Comparison of ENCODE assay signal across 19 cellular contexts in genomic region chr10:43272030-43272429, GRCh38. TPM values are rescaled to one million over a fixed set of nuclear protein-coding genes. Genes with fewer than 3 reads are reported as not detected.
A peak's percentile ranks its signal among the peaks of the same experiment; 100 is the strongest.
DNase-seq lines count a peak whose midpoint lies in the region; ATAC-seq and TF ChIP-seq lines count a peak whose summit lies in the region.
"Had no signal": no experiment of that assay in that cellular context is flagged by ENCODE, and none has a peak within 500 bp of the region (broad histone marks: within the 10 kb centered on the region; RNA-seq: fewer than 3 reads in every experiment).

No MANE protein-coding gene starts in this region.

- peaks cover 89% of the 10 kb centered on the region for H3K27me3 Mint-ChIP-seq in T-helper 1 cell treated with Interleukin-12 subunit alpha and Interleukin-12 subunit beta and Interleukin-4 antibody, amounts not matched to agents 30 μg/mL and 1 μg/mL, for 36 hours (ENCODE audit: low read depth)
- H3K27me3 Mint-ChIP-seq in type B pancreatic cell: peaks cover 91% of the 10 kb centered on the region

- ATAC-seq in omental fat pad (ENCODE audit: low FRiP score): no peak
- ATAC-seq: CD8-positive, alpha-beta T cell had no signal

- H3K79me2 ChIP-seq in PC-9 (ENCODE audit: low read depth): no peaks in the 10 kb centered on the region

- no peaks in the 10 kb centered on the region for H3K36me3 Mint-ChIP-seq in T-helper 1 cell treated with Interleukin-12 subunit alpha and Interleukin-12 subunit beta and Interleukin-4 antibody, amounts not matched to agents 30 μg/mL and 1 μg/mL, for 36 hours (ENCODE audit: low read depth)
- H3K36me3 Mint-ChIP-seq in type B pancreatic cell: no peaks in the 10 kb centered on the region
- H3K36me3 Mint-ChIP-seq: CD4-positive, CD25-positive, alpha-beta regulatory T cell; CD8-positive, alpha-beta T cell had no signal

- no peak overlapping the region for H2AFZ ChIP-seq in PC-9
- H2AFZ ChIP-seq: GM23248 had no signal

- no peak for TF ChIP-seq POLR2A in esophagus squamous epithelium (IDR thresholded peaks at IDR 0.05)

- CTCF ChIA-PET in PC-9 (lab: Charles Lee): no interaction called here

- H3K36me3 ChIP-seq in esophagus squamous epithelium: no peaks in the 10 kb centered on the region
- no peaks in the 10 kb centered on the region for H3K36me3 ChIP-seq in PC-9 (ENCODE audit: low read depth)
- H3K36me3 ChIP-seq: BLaER1 had no signal

- TF ChIP-seq CTCF in omental fat pad (IDR thresholded peaks at IDR 0.05): no peak
- TF ChIP-seq CTCF in type B pancreatic cell (conservative IDR thresholded peaks at IDR 0.05): no peak
- no peak for TF ChIP-seq CTCF in esophagus squamous epithelium (IDR thresholded peaks at IDR 0.05)
- no peak for TF ChIP-seq CTCF in PC-9 (conservative IDR thresholded peaks at IDR 0.05)

- no peaks in the 10 kb centered on the region for H4K20me1 ChIP-seq in PC-9 (ENCODE audit: insufficient read depth)
- H4K20me1 ChIP-seq: BLaER1 had no signal

- H3K4me2 ChIP-seq in PC-9: no peak overlapping the region
- H3K4me2 ChIP-seq: BLaER1 had no signal

- DNase-seq in T-helper 1 cell: no peak
- peak; percentile 3 for DNase-seq in omental fat pad (ENCODE audit: low spot score)
- DNase-seq in type B pancreatic cell (ENCODE audit: extremely low spot score, unreplicated experiment): peak; percentile 32
- DNase-seq in NCI-H2081 (lab: John Stamatoyannopoulos, UW): no peak
- DNase-seq in esophagus squamous epithelium (lab: John Stamatoyannopoulos, UW): no peak
- no peak for DNase-seq in PC-9
- DNase-seq: Caco-2; CD4-positive, CD25-positive, alpha-beta regulatory T cell; DMS153; DND-41; GM23248; H7; HCEC 1CT had no signal

- POLR2A ChIA-PET in PC-9 (lab: Charles Lee; ENCODE audit: unreplicated experiment): no interaction called here

- no peaks in the 10 kb centered on the region for H3K9me2 ChIP-seq in PC-9 (ENCODE audit: insufficient read depth)

- H3K27ac ChIP-seq in esophagus squamous epithelium (no peak overlapping the region), PC-9 (no peak overlapping the region)
- H3K27ac ChIP-seq: 22Rv1, BLaER1, C4-2B, GM23248 had no signal

- H3K4me3 ChIP-seq in esophagus squamous epithelium: no peak overlapping the region
- H3K4me3 ChIP-seq in PC-9: no peak overlapping the region
- H3K4me3 ChIP-seq: BLaER1, GM23248 had no signal

- 77 to 78% methylated on average over 4 of the region's 4 CpGs for WGBS in esophagus squamous epithelium, 2 donors

- no peak overlapping the region for H3K4me3 Mint-ChIP-seq in T-helper 1 cell treated with Interleukin-12 subunit alpha and Interleukin-12 subunit beta and Interleukin-4 antibody, amounts not matched to agents 30 μg/mL and 1 μg/mL, for 36 hours
- no peak overlapping the region for H3K4me3 Mint-ChIP-seq in type B pancreatic cell
- H3K4me3 Mint-ChIP-seq: B cell; CD4-positive, CD25-positive, alpha-beta regulatory T cell; CD8-positive, alpha-beta T cell had no signal

- intact Hi-C loops in esophagus squamous epithelium (cut with DNase I) (no loop called here), PC-9 (cut with micrococcal nuclease; ENCODE audit: unreplicated experiment) (no loop called here)

- no peaks in the 10 kb centered on the region; the same call in 1 of the 2 replicates for H3F3A ChIP-seq in PC-9 (ENCODE audit: insufficient read depth, low read depth)

- H3K4me1 ChIP-seq in esophagus squamous epithelium (peaks cover 0 to 5% (median under 1%) of the 10 kb centered on the region in 3 donors), PC-9 (replicated peaks; ENCODE audit: insufficient read depth) (no peaks in the 10 kb centered on the region)
- H3K4me1 ChIP-seq: BLaER1, Caco-2 had no signal

- no TSS peak for BruUV-seq in PC-9 (replicated peaks; lab: Mats Ljungman, UMichigan)

- peaks cover 0 to 85% (median 8%) of the 10 kb centered on the region in 4 donors for H3K27me3 ChIP-seq in esophagus squamous epithelium
- H3K27me3 ChIP-seq in PC-9 (ENCODE audit: insufficient read depth, low read depth): peaks cover 86% of the 10 kb centered on the region

- H3K4me1 Mint-ChIP-seq in T-helper 1 cell treated with Interleukin-12 subunit alpha and Interleukin-12 subunit beta and Interleukin-4 antibody, amounts not matched to agents 30 μg/mL and 1 μg/mL, for 36 hours (ENCODE audit: low read depth): peaks cover 2% of the 10 kb centered on the region
- H3K4me1 Mint-ChIP-seq in type B pancreatic cell (ENCODE audit: unreplicated experiment): no peaks in the 10 kb centered on the region
- H3K4me1 Mint-ChIP-seq: B cell had no signal

- H3K27ac Mint-ChIP-seq in T-helper 1 cell treated with Interleukin-12 subunit alpha and Interleukin-12 subunit beta and Interleukin-4 antibody, amounts not matched to agents 30 μg/mL and 1 μg/mL, for 36 hours: peak overlapping the region; percentile 39
- no peak overlapping the region for H3K27ac Mint-ChIP-seq in type B pancreatic cell
- H3K27ac Mint-ChIP-seq: B cell; CD8-positive, alpha-beta T cell had no signal

- no peaks in the 10 kb centered on the region for H3K9me3 Mint-ChIP-seq in T-helper 1 cell treated with Interleukin-12 subunit alpha and Interleukin-12 subunit beta and Interleukin-4 antibody, amounts not matched to agents 30 μg/mL and 1 μg/mL, for 36 hours
- H3K9me3 Mint-ChIP-seq in type B pancreatic cell: no peaks in the 10 kb centered on the region
- H3K9me3 Mint-ChIP-seq: CD8-positive, alpha-beta T cell had no signal

- H3K9me3 ChIP-seq in esophagus squamous epithelium (no peaks in the 10 kb centered on the region), PC-9 (ENCODE audit: insufficient read depth, low read depth) (no peaks in the 10 kb centered on the region)
- H3K9me3 ChIP-seq: Caco-2 had no signal

RNA-seq across cellular contexts. Expression of gene RASGEF1A, which starts 5.2 kb away (rescaled TPM):
- total RNA-seq in omental fat pad (1 to 10 TPM in 2 of 4 donors, under 1 TPM in 2; 0.28 to 2.8 (median 0.92) TPM), type B pancreatic cell (ENCODE audit: low replicate concordance) (0.90 and 1.3 TPM in 2 replicates), esophagus squamous epithelium (1 to 10 TPM in 3 of 4 donors, under 1 TPM in 1; 0.83 to 3.1 (median 2.7) TPM), PC-9 (2021) (15.4 and 23.9 TPM in 2 replicates)

Comparison
In these comparisons a context has a peak if more than half of its experiments do, and no peak if none do; other contexts are left out.
1. DNase-seq: peak in omental fat pad (single experiment) and type B pancreatic cell (single experiment); none in T-helper 1 cell (0 of 5), NCI-H2081 (0 of 2), esophagus squamous epithelium (single experiment) and PC-9 (0 of 2).